Comparison of ENCODE assay signal across 8 cellular contexts in the genomic region with DNA sequence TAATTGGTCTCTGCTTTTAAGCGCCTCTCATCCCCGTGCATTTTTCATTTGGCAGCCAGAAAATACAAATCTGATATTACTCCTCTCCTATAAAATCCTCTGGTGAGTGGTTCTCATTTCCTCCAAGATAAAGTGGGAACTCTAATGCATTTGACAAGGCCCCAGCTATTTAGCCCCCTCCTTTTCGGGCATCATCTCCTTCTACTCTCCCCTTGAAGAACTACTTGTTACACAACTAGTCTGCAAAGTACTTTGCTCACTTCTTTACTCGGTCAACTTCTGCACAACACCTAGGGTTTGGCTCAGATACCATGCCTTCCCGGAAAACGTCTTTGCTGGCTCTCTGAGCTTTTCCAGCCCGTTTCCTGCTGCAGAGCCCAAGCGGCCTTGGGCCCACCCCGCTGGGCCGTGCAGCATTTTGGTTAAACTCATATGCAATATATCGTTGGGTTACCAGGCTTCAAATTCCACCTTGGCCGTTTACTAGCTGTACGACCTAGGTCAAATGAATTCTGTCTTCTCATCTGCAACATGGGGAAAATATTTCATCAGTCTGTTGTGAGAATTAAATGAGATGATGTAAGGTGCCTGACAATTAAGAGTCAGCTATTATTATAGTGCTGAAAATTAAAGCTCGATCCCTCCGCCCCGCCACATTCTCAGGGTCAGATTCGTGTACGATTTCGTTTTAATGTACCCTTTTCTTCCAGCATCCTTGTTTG. TPM values are rescaled to one million over a fixed set of nuclear protein-coding genes. Genes with fewer than 3 reads are reported as not detected.
DNase-seq lines count a peak whose midpoint lies in the region; ATAC-seq and TF ChIP-seq lines count a peak whose summit lies in the region.

No MANE protein-coding gene starts in this region.

- WGBS in thyroid gland, 2 donors: 27 to 28% methylated on average over 19 of the region's 19 CpGs

- DNase-seq in activated T-cell treated with anti-CD3 and anti-CD28 coated beads, Interleukin-2, amount 50 U/mL, for 24 hours: peak; percentile 48
- DNase-seq in activated T-cell treated with anti-CD3 and anti-CD28 coated beads, Interleukin-2, amount 50 U/mL, for 1 hour: no peak
- no peak for DNase-seq in activated naive CD4-positive, alpha-beta T cell treated with anti-CD3 and anti-CD28 coated beads, Interleukin-2, amount 50 U/mL, for 72 hours (ENCODE audit: low spot score in 2 of 2)
- no peak for DNase-seq in kidney epithelial cell (ENCODE audit: low read depth)
- no peak for DNase-seq in thyroid gland
- DNase-seq in SW480 (ENCODE audit: low spot score): no peak
- no peak for DNase-seq in C1 segment of cervical spinal cord (lab: John Stamatoyannopoulos, UW)
- no peak for DNase-seq in GM20000 (ENCODE audit: low spot score)

- no peaks in the 10 kb centered on the region for H3K9me3 ChIP-seq in thyroid gland

- H3K9me3 Mint-ChIP-seq in activated T-cell treated with anti-CD3 and anti-CD28 coated beads, Interleukin-2, amount 50 U/mL, for 24 hours: no peaks in the 10 kb centered on the region
- no peaks in the 10 kb centered on the region for H3K9me3 Mint-ChIP-seq in activated naive CD4-positive, alpha-beta T cell treated with anti-CD3 and anti-CD28 coated beads, Interleukin-2, amount 50 U/mL, for 72 hours

- H3K4me1 ChIP-seq in thyroid gland: peaks cover 21 to 25% of the 10 kb centered on the region in 2 donors

- intact Hi-C loops in thyroid gland (cut with DNase I): no loop called here

- H3K27me3 Mint-ChIP-seq in activated T-cell treated with anti-CD3 and anti-CD28 coated beads, Interleukin-2, amount 50 U/mL, for 24 hours: no peaks in the 10 kb centered on the region

- peaks cover 53% of the 10 kb centered on the region for H3K4me1 Mint-ChIP-seq in activated T-cell treated with anti-CD3 and anti-CD28 coated beads, Interleukin-2, amount 50 U/mL, for 24 hours (ENCODE audit: low read depth)

- H3K4me3 Mint-ChIP-seq in activated T-cell treated with anti-CD3 and anti-CD28 coated beads, Interleukin-2, amount 50 U/mL, for 24 hours: peak overlapping the region; percentile 94

- TF ChIP-seq CTCF in kidney epithelial cell (IDR thresholded peaks at IDR 0.05; ENCODE audit: insufficient read depth, low read length, poor library complexity, severe bottlenecking) (no peak), thyroid gland (IDR thresholded peaks at IDR 0.05) (no peak), GM20000 (IDR thresholded peaks at IDR 0.05; ENCODE audit: extremely low read depth, missing control alignments) (no peak)

- peak overlapping the region; percentile 96 for H3K27ac Mint-ChIP-seq in activated T-cell treated with anti-CD3 and anti-CD28 coated beads, Interleukin-2, amount 50 U/mL, for 24 hours
- H3K27ac Mint-ChIP-seq in activated naive CD4-positive, alpha-beta T cell treated with anti-CD3 and anti-CD28 coated beads, Interleukin-2, amount 50 U/mL, for 72 hours: peak overlapping the region; percentile 92 to 96

- no peak for TF ChIP-seq POLR2A in thyroid gland (IDR thresholded peaks at IDR 0.05)

- ATAC-seq in activated naive CD4-positive, alpha-beta T cell treated with anti-CD3 and anti-CD28 coated beads, Interleukin-2, amount 50 U/mL, for 72 hours: no peak

- H3K27ac ChIP-seq in thyroid gland: peak overlapping the region; percentile 74 to 97 (median 92)

- H3K27me3 ChIP-seq in kidney epithelial cell (ENCODE audit: control insufficient read depth, insufficient read depth, low read length) (no peaks in the 10 kb centered on the region), thyroid gland (no peaks in the 10 kb centered on the region)

- peaks cover 35% of the 10 kb centered on the region for H3K36me3 Mint-ChIP-seq in activated T-cell treated with anti-CD3 and anti-CD28 coated beads, Interleukin-2, amount 50 U/mL, for 24 hours (ENCODE audit: low read depth)
- peaks cover 16 to 18% of the 10 kb centered on the region in 2 donors for H3K36me3 Mint-ChIP-seq in activated naive CD4-positive, alpha-beta T cell treated with anti-CD3 and anti-CD28 coated beads, Interleukin-2, amount 50 U/mL, for 72 hours

- H3K4me3 ChIP-seq in kidney epithelial cell (ENCODE audit: low read depth, low read length) (peak overlapping the region; percentile 64), thyroid gland (replicated peaks in 1 of 3) (peak overlapping the region in 2 of 3 donors; percentile 3 to 70)

- H3K36me3 ChIP-seq in kidney epithelial cell (ENCODE audit: control insufficient read depth, insufficient read depth, low read length): no peaks in the 10 kb centered on the region
- H3K36me3 ChIP-seq in thyroid gland: no peaks in the 10 kb centered on the region

RNA-seq across cellular contexts. Expression of gene TAF15, which starts 0.9 kb away (rescaled TPM):
- 100 to 1,000 TPM; 283 to 312 TPM for total RNA-seq in activated naive CD4-positive, alpha-beta T cell treated with anti-CD3 and anti-CD28 coated beads, Interleukin-2, amount 50 U/mL, for 72 hours
- 21.2 and 36.1 TPM in 2 replicates for total RNA-seq in kidney epithelial cell
- 10 to 100 TPM; 55.9 to 79.8 (median 65.4) TPM for total RNA-seq in thyroid gland

RNA-seq across cellular contexts. Expression of gene MMP28, which starts 13.0 kb away (rescaled TPM):
- under 1 TPM in 1 of 2 donors, not detected in 1; 0.74 TPM for total RNA-seq in activated naive CD4-positive, alpha-beta T cell treated with anti-CD3 and anti-CD28 coated beads, Interleukin-2, amount 50 U/mL, for 72 hours
- 0.17 TPM in 1 of 2 replicates, not detected in the other for total RNA-seq in kidney epithelial cell
- total RNA-seq in thyroid gland: 10 to 100 TPM; 12.4 to 48.0 (median 28.6) TPM

RNA-seq across cellular contexts. Expression of gene C17orf50, which starts 47.7 kb away (rescaled TPM):
- not detected for total RNA-seq in activated naive CD4-positive, alpha-beta T cell treated with anti-CD3 and anti-CD28 coated beads, Interleukin-2, amount 50 U/mL, for 72 hours
- total RNA-seq in kidney epithelial cell (not detected in 2 replicates), thyroid gland (under 1 TPM in 1 of 4 donors, not detected in 3; 0.40 TPM)

RNA-seq across cellular contexts. Expression of gene GAS2L2, which starts 55.4 kb away (rescaled TPM):
- under 1 TPM in 1 of 2 donors, not detected in 1; 0.16 TPM for total RNA-seq in activated naive CD4-positive, alpha-beta T cell treated with anti-CD3 and anti-CD28 coated beads, Interleukin-2, amount 50 U/mL, for 72 hours
- total RNA-seq in kidney epithelial cell (not detected in 2 replicates), thyroid gland (not detected)

Comparison
In these comparisons a context has a peak if more than half of its experiments do, and no peak if none do; other contexts are left out.
1. RNA of gene MMP28, which starts 13.0 kb away (total RNA-seq): 12.4 to 48.0 TPM in thyroid gland; 0.74 TPM in activated naive CD4-positive, alpha-beta T cell treated with anti-CD3 and anti-CD28 coated beads, Interleukin-2, amount 50 U/mL, for 72 hours and 0.17 TPM in kidney epithelial cell; every median in the first group is over 4 times any median in the second.